Comparison of ENCODE assay signal across 12 cellular contexts in the genomic region with DNA sequence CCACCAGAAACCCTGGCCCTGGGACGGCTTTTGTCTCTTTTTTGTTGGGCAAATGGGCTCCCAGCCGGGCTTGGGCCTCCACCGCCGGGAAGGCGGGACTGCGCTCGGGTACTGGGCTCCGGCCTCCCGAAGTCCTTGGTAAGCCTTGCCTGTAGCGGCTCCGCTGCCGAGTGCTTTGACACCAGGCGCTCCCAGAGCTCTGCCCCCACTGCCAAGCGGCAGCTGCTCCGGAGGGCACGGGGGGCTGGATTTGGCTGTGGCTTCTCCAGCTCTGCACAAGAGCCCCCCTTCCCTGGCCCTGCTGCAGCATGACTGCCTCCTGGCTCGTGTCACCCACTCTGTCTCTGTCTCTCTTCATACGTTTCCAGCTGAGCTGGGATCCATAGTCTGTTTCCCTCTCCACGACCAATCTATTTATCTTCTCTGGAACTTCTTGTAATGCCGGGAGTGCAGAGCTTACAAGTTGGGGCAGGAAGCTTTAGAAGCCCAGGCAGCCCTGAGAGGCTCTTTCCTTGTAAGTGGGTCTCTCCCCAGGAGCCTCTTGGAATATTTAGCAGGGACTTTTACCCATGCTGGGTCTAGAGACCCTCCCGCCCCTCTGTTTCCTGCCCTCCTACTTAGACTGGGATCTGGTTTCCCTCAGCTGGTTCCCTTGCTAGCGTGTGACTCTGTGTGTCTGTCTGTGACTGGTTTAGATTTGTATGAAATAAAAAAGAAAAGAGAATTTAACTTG.
DNase-seq lines count a peak whose midpoint lies in the region; ATAC-seq and TF ChIP-seq lines count a peak whose summit lies in the region.
"Had no signal": no experiment of that assay in that cellular context is flagged by ENCODE, and none has a peak within 500 bp of the region (broad histone marks: within the 10 kb centered on the region; RNA-seq: fewer than 3 reads in every experiment).

No MANE protein-coding gene starts in this region.

- ATAC-seq in SK-N-SH treated with all-trans-retinoic acid at 6 μM for 48 hours (no peak), upper lobe of right lung (no peak)
- ATAC-seq: naive thymus-derived CD4-positive, alpha-beta T cell had no signal

- H3K4me1 ChIP-seq in SK-N-SH (ENCODE audit: control insufficient read depth in 1 of 2, insufficient read depth in 2 of 2, low read depth in 1 of 2, low read length in 1 of 2) (peaks cover 15 to 76% of the 10 kb centered on the region in 2 experiments; a peak in 3 of 4 replicates), upper lobe of right lung (peaks cover 17% of the 10 kb centered on the region), PC-9 (replicated peaks; ENCODE audit: insufficient read depth) (no peaks in the 10 kb centered on the region)

- POLR2A ChIA-PET in SK-N-SH (lab: Yijun Ruan, JAX) (interaction anchor here (1.0 to 2.6 kb wide), 7 partner anchors 9 to 44 kb away, joined by 3 to 12 read pairs (median 7); no protein-coding TSS in a partner anchor), PC-9 (lab: Charles Lee; ENCODE audit: unreplicated experiment) (no interaction called here)

- no peaks in the 10 kb centered on the region for H4K20me1 ChIP-seq in SK-N-SH (ENCODE audit: insufficient read depth)
- no peaks in the 10 kb centered on the region for H4K20me1 ChIP-seq in PC-9 (ENCODE audit: insufficient read depth)

- H3K27me3 ChIP-seq in SK-N-SH (ENCODE audit: insufficient read depth) (no peaks in the 10 kb centered on the region), WERI-Rb-1 (ENCODE audit: insufficient read depth, low read depth, severe bottlenecking) (no peaks in the 10 kb centered on the region), upper lobe of right lung (no peaks in the 10 kb centered on the region), PC-9 (ENCODE audit: insufficient read depth, low read depth) (no peaks in the 10 kb centered on the region)
- H3K27me3 ChIP-seq: upper lobe of left lung had no signal

- WGBS in SK-N-SH (ENCODE audit: low lambda C conversion rate), result 60% methylated on average over 7 of the region's 22 CpGs

- CTCF ChIA-PET in SK-N-SH (lab: Yijun Ruan, JAX) (interaction anchor here (0.7 to 15.0 kb wide), 20 partner anchors 9 to 251 kb away, joined by 3 to 144 read pairs (median 4); no protein-coding TSS in a partner anchor), PC-9 (lab: Charles Lee) (interaction anchor here (0.6 kb wide), 1 partner anchor 110 kb away, joined by 6 read pairs; no protein-coding TSS in a partner anchor)

- H3K79me2 ChIP-seq in SK-N-SH (ENCODE audit: insufficient read depth) (0 out of 2 replicates have a peak, but pooled peaks cover under 1% of the 10 kb centered on the region), PC-9 (ENCODE audit: low read depth) (no peaks in the 10 kb centered on the region)

- H3K9ac ChIP-seq in SK-N-SH, result no peak overlapping the region

- no TSS peak for BruUV-seq in PC-9 (replicated peaks; lab: Mats Ljungman, UMichigan)

- DNase-seq in SK-N-SH, result peak; percentile 86
- no peak for DNase-seq in WERI-Rb-1
- peak; percentile 41 for DNase-seq in medulla oblongata (ENCODE audit: extremely low spot score)
- peak; percentile 67 for DNase-seq in upper lobe of right lung
- no peak for DNase-seq in PC-9
- DNase-seq in stimulated activated naive CD4-positive, alpha-beta T cell treated with Interleukin-2 at 50 U/mL for 16 hours (lab: John Stamatoyannopoulos, UW), result no peak
- DNase-seq in stimulated activated CD4-positive, alpha-beta T cell treated with anti-CD3 and anti-CD28 coated beads, Interleukin-12 subunit alpha, Interleukin-12 subunit beta, amount 100 ng/mL, for 4 hours, result no peak
- DNase-seq: islet precursor cell; naive thymus-derived CD4-positive, alpha-beta T cell; NCI-H510A had no signal

- H2AFZ ChIP-seq in SK-N-SH (ENCODE audit: low read depth) (no peak overlapping the region), PC-9 (no peak overlapping the region)

- intact Hi-C loops in upper lobe of right lung (cut with DNase I) (no loop called here), PC-9 (cut with micrococcal nuclease; ENCODE audit: unreplicated experiment) (no loop called here)

- TF ChIP-seq RAD21 in SK-N-SH (IDR thresholded peaks at IDR 0.05; ENCODE audit: low read length), result peak; percentile 23

- H3K27ac ChIP-seq in SK-N-SH (ENCODE audit: low read depth in 2 of 2, low read length in 1 of 2) (peak overlapping the region; percentile 28 to 99; a peak in 3 of 4 replicates), WERI-Rb-1 (peak overlapping the region; percentile 42), upper lobe of right lung (no peak overlapping the region), PC-9 (no peak overlapping the region)

- H3K9me3 ChIP-seq in SK-N-SH, result no peaks in the 10 kb centered on the region
- no peaks in the 10 kb centered on the region for H3K9me3 ChIP-seq in WERI-Rb-1 (ENCODE audit: severe bottlenecking)
- H3K9me3 ChIP-seq in upper lobe of right lung, result no peaks in the 10 kb centered on the region
- no peaks in the 10 kb centered on the region for H3K9me3 ChIP-seq in PC-9 (ENCODE audit: insufficient read depth, low read depth)
- H3K9me3 ChIP-seq: upper lobe of left lung had no signal

- no peaks in the 10 kb centered on the region for H3K36me3 ChIP-seq in SK-N-SH (replicated peaks in 1 of 2; ENCODE audit: control insufficient read depth in 1 of 2, insufficient read depth in 2 of 2, low read length in 1 of 2)
- H3K36me3 ChIP-seq in WERI-Rb-1, result peaks cover 4% of the 10 kb centered on the region; the same call in 1 of the 2 replicates
- H3K36me3 ChIP-seq in upper lobe of right lung, result no peaks in the 10 kb centered on the region
- H3K36me3 ChIP-seq in PC-9 (ENCODE audit: low read depth), result no peaks in the 10 kb centered on the region
- H3K36me3 ChIP-seq: upper lobe of left lung had no signal

- no peak overlapping the region for H3K4me3 ChIP-seq in SK-N-SH (ENCODE audit: low read depth in 2 of 2, low read length in 1 of 2)
- no peak overlapping the region for H3K4me3 ChIP-seq in WERI-Rb-1 (ENCODE audit: low read depth, low read length)
- H3K4me3 ChIP-seq in upper lobe of right lung, result no peak overlapping the region
- H3K4me3 ChIP-seq in PC-9, result no peak overlapping the region
- H3K4me3 ChIP-seq: upper lobe of left lung had no signal

- no peaks in the 10 kb centered on the region for H3F3A ChIP-seq in SK-N-SH (replicated peaks; ENCODE audit: insufficient read depth)
- H3F3A ChIP-seq in PC-9 (ENCODE audit: insufficient read depth, low read depth), result no peaks in the 10 kb centered on the region

- peak in 1 of 2 experiments; percentile 63; a peak in 1 of 4 replicates for TF ChIP-seq EP300 in SK-N-SH (IDR thresholded peaks at IDR 0.05; ENCODE audit: borderline replicate concordance in 1 of 2, low read depth in 1 of 2, low read length in 1 of 2)

- TF ChIP-seq CTCF in SK-N-SH (IDR thresholded peaks at IDR 0.05) (no peak), WERI-Rb-1 (IDR thresholded peaks at IDR 0.05; ENCODE audit: low read depth, low read length) (no peak), upper lobe of right lung (IDR thresholded peaks at IDR 0.05) (no peak), PC-9 (conservative IDR thresholded peaks at IDR 0.05) (no peak)

- H3K4me2 ChIP-seq in SK-N-SH (no peak overlapping the region), PC-9 (no peak overlapping the region)

- H3K9me2 ChIP-seq in SK-N-SH (no peaks in the 10 kb centered on the region), PC-9 (ENCODE audit: insufficient read depth) (no peaks in the 10 kb centered on the region)

TF ChIP-seq in SK-N-SH, 30 proteins besides CTCF, POLR2A, EP300 and RAD21 (continues in another document):
- TF ChIP-seq GATA2 (CRISPR knock-in tag; IDR thresholded peaks at IDR 0.05), result peak; percentile 22; the same call in 1 of the 2 replicates

TF ChIP-seq in SK-N-SH treated with all-trans-retinoic acid at 6 μM for 48 hours, 23 proteins besides CTCF, POLR2A, EP300 and RAD21 (continues in another document):
- TF ChIP-seq ZNF565 (CRISPR knock-in tag; conservative IDR thresholded peaks at IDR 0.05; ENCODE audit: low read depth) (no peak), ZFP3 (CRISPR knock-in tag; IDR thresholded peaks at IDR 0.05) (no peak), TOX (CRISPR knock-in tag; IDR thresholded peaks at IDR 0.05; ENCODE audit: borderline replicate concordance) (no peak), RARB (CRISPR knock-in tag; IDR thresholded peaks at IDR 0.05) (no peak), CSDC2 (CRISPR knock-in tag; IDR thresholded peaks at IDR 0.05) (no peak), ZFP30 (CRISPR knock-in tag; IDR thresholded peaks at IDR 0.05) (no peak), SNAI2 (CRISPR knock-in tag; IDR thresholded peaks at IDR 0.05) (no peak), OSR1 (CRISPR knock-in tag; IDR thresholded peaks at IDR 0.05) (no peak), ZC3H10 (CRISPR knock-in tag; IDR thresholded peaks at IDR 0.05) (no peak), POU6F1 (CRISPR knock-in tag; IDR thresholded peaks at IDR 0.05; ENCODE audit: borderline replicate concordance, low read depth) (no peak), ZNF8 (CRISPR knock-in tag; IDR thresholded peaks at IDR 0.05) (no peak), ARNTL (CRISPR knock-in tag; IDR thresholded peaks at IDR 0.05; ENCODE audit: borderline replicate concordance, low read depth) (no peak)
- TF ChIP-seq, protein P1, sequence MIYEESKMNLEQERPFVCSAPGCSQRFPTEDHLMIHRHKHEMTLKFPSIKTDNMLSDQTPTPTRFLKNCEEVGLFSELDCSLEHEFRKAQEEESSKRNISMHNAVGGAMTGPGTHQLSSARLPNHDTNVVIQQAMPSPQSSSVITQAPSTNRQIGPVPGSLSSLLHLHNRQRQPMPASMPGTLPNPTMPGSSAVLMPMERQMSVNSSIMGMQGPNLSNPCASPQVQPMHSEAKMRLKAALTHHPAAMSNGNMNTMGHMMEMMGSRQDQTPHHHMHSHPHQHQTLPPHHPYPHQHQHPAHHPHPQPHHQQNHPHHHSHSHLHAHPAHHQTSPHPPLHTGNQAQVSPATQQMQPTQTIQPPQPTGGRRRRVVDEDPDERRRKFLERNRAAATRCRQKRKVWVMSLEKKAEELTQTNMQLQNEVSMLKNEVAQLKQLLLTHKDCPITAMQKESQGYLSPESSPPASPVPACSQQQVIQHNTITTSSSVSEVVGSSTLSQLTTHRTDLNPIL (CRISPR knock-in tag; IDR thresholded peaks at IDR 0.05; ENCODE audit: low read depth), result no peak

Comparison
In these comparisons a context has a peak if more than half of its experiments do, and no peak if none do; other contexts are left out.
1. DNase-seq: peak in SK-N-SH (single experiment), medulla oblongata (single experiment) and upper lobe of right lung (single experiment); none in WERI-Rb-1 (single experiment), PC-9 (0 of 2), stimulated activated naive CD4-positive, alpha-beta T cell treated with Interleukin-2 at 50 U/mL for 16 hours (single experiment) and stimulated activated CD4-positive, alpha-beta T cell treated with anti-CD3 and anti-CD28 coated beads, Interleukin-12 subunit alpha, Interleukin-12 subunit beta, amount 100 ng/mL, for 4 hours (single experiment).
2. H3K27ac ChIP-seq: peak in SK-N-SH (2 of 2) and WERI-Rb-1 (single experiment); none in upper lobe of right lung (single experiment) and PC-9 (single experiment).